In the genomic region with DNA sequence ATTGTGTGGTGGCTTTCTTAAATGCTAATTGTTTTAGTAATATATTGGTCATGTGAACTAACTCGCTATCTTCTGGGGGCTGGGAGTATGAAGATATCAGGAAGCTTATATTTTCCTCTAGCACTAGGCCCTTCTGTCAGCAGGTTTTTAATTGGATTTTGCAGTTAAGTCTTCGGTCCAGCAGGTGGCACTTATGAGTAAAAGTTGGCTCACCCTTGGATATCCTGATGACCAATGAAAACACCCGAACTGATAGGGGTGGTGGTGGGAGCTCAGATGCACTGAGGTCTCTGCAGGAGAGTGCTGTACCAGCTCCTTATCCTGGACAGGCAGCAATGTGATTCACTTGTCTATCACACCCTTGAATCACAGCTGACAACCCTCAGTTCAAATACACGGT, we compare ENCODE assay signal across 10 cellular contexts.
DNase-seq lines count a peak whose midpoint lies in the region; ATAC-seq and TF ChIP-seq lines count a peak whose summit lies in the region.
"Had no signal": no experiment of that assay in that cellular context is flagged by ENCODE, and none has a peak within 500 bp of the region (broad histone marks: within the 10 kb centered on the region; RNA-seq: fewer than 3 reads in every experiment).

No MANE protein-coding gene starts in this region.

- no peak overlapping the region for H2BK15ac ChIP-seq in IMR-90 (ENCODE audit: low read depth, low read length)

- no peaks in the 10 kb centered on the region for H3K79me1 ChIP-seq in IMR-90 (ENCODE audit: low read depth in 1 of 2, low read length in 2 of 2)

- no peak overlapping the region for H3K23ac ChIP-seq in IMR-90 (ENCODE audit: low read depth, low read length)

- ATAC-seq in IMR-90 (ENCODE audit: low read depth) (no peak), HG02870 (IDR thresholded peaks at IDR 0.05; ENCODE audit: unreplicated experiment) (no peak), HG03460 (IDR thresholded peaks at IDR 0.05; ENCODE audit: unreplicated experiment) (no peak)

- H4K20me1 ChIP-seq in IMR-90 (ENCODE audit: insufficient read depth, low read length) (no peaks in the 10 kb centered on the region), neural progenitor cell (ENCODE audit: low read depth) (no peaks in the 10 kb centered on the region)

- no peak overlapping the region for H3K56ac ChIP-seq in IMR-90 (ENCODE audit: extremely low read depth, insufficient read depth, low read length)

- H2AFZ ChIP-seq in IMR-90 (replicated peaks; ENCODE audit: low read length, poor library complexity), result no peak overlapping the region
- no peak overlapping the region for H2AFZ ChIP-seq in neural progenitor cell (replicated peaks)

- CTCF ChIA-PET in IMR-90 (lab: Yijun Ruan, JAX), result no interaction called here

- H3K14ac ChIP-seq in IMR-90 (replicated peaks; ENCODE audit: low read depth, low read length), result no peak overlapping the region

- H2BK20ac ChIP-seq in IMR-90 (ENCODE audit: low read depth, low read length), result no peak overlapping the region

- H4K8ac ChIP-seq in IMR-90 (ENCODE audit: low read depth in 2 of 2, low read length in 2 of 2), result no peak overlapping the region

- TF ChIP-seq CTCF in IMR-90 (conservative IDR thresholded peaks at IDR 0.05; ENCODE audit: low read depth, low read length), result peak; percentile 28
- TF ChIP-seq CTCF in WERI-Rb-1 (IDR thresholded peaks at IDR 0.05; ENCODE audit: low read depth, low read length), result peak; percentile 45; the same call in 1 of the 2 replicates
- TF ChIP-seq CTCF in neural progenitor cell (IDR thresholded peaks at IDR 0.05), result peak; percentile 61

- no TSS peak for BruUV-seq in IMR-90 (replicated peaks; lab: Mats Ljungman, UMichigan)

- no peaks in the 10 kb centered on the region for H3F3A ChIP-seq in neural progenitor cell (ENCODE audit: low read depth)

- H3K36me3 ChIP-seq in IMR-90 (ENCODE audit: control insufficient read depth, insufficient read depth, low read length), result no peaks in the 10 kb centered on the region
- no peaks in the 10 kb centered on the region for H3K36me3 ChIP-seq in WERI-Rb-1
- H3K36me3 ChIP-seq in neural progenitor cell, result no peaks in the 10 kb centered on the region

- H2BK5ac ChIP-seq in IMR-90 (ENCODE audit: low read depth, low read length, poor library complexity, severe bottlenecking), result no peak overlapping the region

- TF ChIP-seq POLR2A in IMR-90 (IDR thresholded peaks at IDR 0.05; ENCODE audit: low read depth, low read length), result no peak

- H3K27me3 Mint-ChIP-seq in neural progenitor cell (ENCODE audit: insufficient read depth, low read depth), result no peaks in the 10 kb centered on the region
- H3K27me3 Mint-ChIP-seq: memory B cell had no signal

- H3K4me1 Mint-ChIP-seq in neural progenitor cell, result no peaks in the 10 kb centered on the region
- H3K4me1 Mint-ChIP-seq: memory B cell had no signal

- H3K4me1 ChIP-seq in IMR-90 (ENCODE audit: control insufficient read depth, insufficient read depth, low read length) (no peaks in the 10 kb centered on the region), neural progenitor cell (no peaks in the 10 kb centered on the region)

- H3K4me3 Mint-ChIP-seq in neural progenitor cell, result no peak overlapping the region
- H3K4me3 Mint-ChIP-seq: memory B cell had no signal

- H3K27ac ChIP-seq in IMR-90 (ENCODE audit: insufficient read depth, low read length) (no peak overlapping the region), WERI-Rb-1 (no peak overlapping the region), neural progenitor cell (no peak overlapping the region)

- H3K4me2 ChIP-seq in IMR-90 (ENCODE audit: low read depth, low read length) (no peak overlapping the region), neural progenitor cell (no peak overlapping the region)

- no peak overlapping the region for H2BK120ac ChIP-seq in IMR-90 (ENCODE audit: low read depth, low read length)

- no peaks in the 10 kb centered on the region for H3K9me1 ChIP-seq in IMR-90 (ENCODE audit: insufficient read depth, low read length)

- no peaks in the 10 kb centered on the region for H3K9me3 Mint-ChIP-seq in neural progenitor cell
- H3K9me3 Mint-ChIP-seq: memory B cell had no signal

- H3K27me3 ChIP-seq in IMR-90 (ENCODE audit: control insufficient read depth, insufficient read depth, low read length), result no peaks in the 10 kb centered on the region
- peaks cover 3% of the 10 kb centered on the region for H3K27me3 ChIP-seq in WERI-Rb-1 (ENCODE audit: insufficient read depth, low read depth, severe bottlenecking)
- H3K27me3 ChIP-seq in neural progenitor cell, result no peaks in the 10 kb centered on the region

- H4K91ac ChIP-seq in IMR-90 (ENCODE audit: insufficient read depth, low read depth, low read length), result no peak overlapping the region

- no peaks in the 10 kb centered on the region for H3K79me2 ChIP-seq in neural progenitor cell (ENCODE audit: low read depth)

- intact Hi-C loops in IMR-90 (cut with micrococcal nuclease), result no loop called here

- dilution Hi-C loops in IMR-90 (cut with HindIII; ENCODE audit: low sequenced_read_pairs, unreplicated experiment), result no loop called here

- no peak overlapping the region for H3K9ac ChIP-seq in IMR-90 (ENCODE audit: low read depth, low read length)
- H3K9ac ChIP-seq in neural progenitor cell, result no peak overlapping the region

- POLR2A ChIA-PET in IMR-90 (lab: Charles Lee; ENCODE audit: unreplicated experiment), result no interaction called here

- no peak overlapping the region for H2AK5ac ChIP-seq in IMR-90 (ENCODE audit: low read depth, low read length)

- no peak overlapping the region for H2AK9ac ChIP-seq in IMR-90 (replicated peaks; ENCODE audit: low read depth, low read length, poor library complexity)

- H3K4me3 ChIP-seq in IMR-90 (ENCODE audit: insufficient read depth, low read depth, low read length) (no peak overlapping the region), WERI-Rb-1 (ENCODE audit: low read depth, low read length) (no peak overlapping the region), neural progenitor cell (no peak overlapping the region)

- H3K27ac Mint-ChIP-seq in neural progenitor cell, result no peak overlapping the region
- H3K27ac Mint-ChIP-seq: memory B cell had no signal

- H4K5ac ChIP-seq in IMR-90 (ENCODE audit: low read depth, low read length), result no peak overlapping the region

- H3K18ac ChIP-seq in IMR-90 (ENCODE audit: low read depth, low read length), result no peak overlapping the region

- WGBS in IMR-90 (ENCODE audit: extremely low coverage in 2 of 2, insufficient read length in 1 of 2), 2 experiments, result no CpG with 5 or more reads among the region's 4 CpGs

- H3K9me3 ChIP-seq in IMR-90 (ENCODE audit: control insufficient read depth, insufficient read depth, low read length) (no peaks in the 10 kb centered on the region), WERI-Rb-1 (ENCODE audit: severe bottlenecking) (no peaks in the 10 kb centered on the region), neural progenitor cell (ENCODE audit: low read depth) (no peaks in the 10 kb centered on the region)

- no peak overlapping the region for H3K4ac ChIP-seq in IMR-90 (ENCODE audit: low read depth, low read length)

- no peaks in the 10 kb centered on the region for H3K36me3 Mint-ChIP-seq in neural progenitor cell
- H3K36me3 Mint-ChIP-seq: memory B cell had no signal

- TF ChIP-seq RAD21 in IMR-90 (IDR thresholded peaks at IDR 0.05; ENCODE audit: low read length), result no peak

- DNase-seq in NCI-H1436 (lab: John Stamatoyannopoulos, UW), result peak; percentile 0
- DNase-seq in NCI-H1436 treated with DMSO at 0.1 percent for 48 hours (lab: John Stamatoyannopoulos, UW), result no peak
- DNase-seq in IMR-90, result no peak
- DNase-seq in WERI-Rb-1, result peak; percentile 16
- DNase-seq in neural progenitor cell (ENCODE audit: low spot score), result peak; percentile 52
- DNase-seq in NCI-H2196 treated with DMSO at 0.1 percent for 48 hours (lab: John Stamatoyannopoulos, UW; ENCODE audit: unreplicated experiment), result no peak
- DNase-seq: stimulated activated CD4-positive, alpha-beta T cell treated with anti-CD3 and anti-CD28 coated beads, Interleukin-1b, Interleukin-23, amount 100 ng/mL, for 48 hours had no signal

- in situ Hi-C loops in IMR-90 (cut with MboI; ENCODE audit: low sequenced_read_pairs), result no loop called here

TF ChIP-seq in IMR-90, 13 proteins besides CTCF, POLR2A, EP300 and RAD21:
- TF ChIP-seq, protein P1, sequence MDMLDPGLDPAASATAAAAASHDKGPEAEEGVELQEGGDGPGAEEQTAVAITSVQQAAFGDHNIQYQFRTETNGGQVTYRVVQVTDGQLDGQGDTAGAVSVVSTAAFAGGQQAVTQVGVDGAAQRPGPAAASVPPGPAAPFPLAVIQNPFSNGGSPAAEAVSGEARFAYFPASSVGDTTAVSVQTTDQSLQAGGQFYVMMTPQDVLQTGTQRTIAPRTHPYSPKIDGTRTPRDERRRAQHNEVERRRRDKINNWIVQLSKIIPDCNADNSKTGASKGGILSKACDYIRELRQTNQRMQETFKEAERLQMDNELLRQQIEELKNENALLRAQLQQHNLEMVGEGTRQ (IDR thresholded peaks at IDR 0.05; ENCODE audit: low read depth, low read length), result no peak
- TF ChIP-seq NFE2L2 (IDR thresholded peaks at IDR 0.05; ENCODE audit: low read depth, low read length), result no peak
- TF ChIP-seq BHLHE40 (IDR thresholded peaks at IDR 0.05; ENCODE audit: low read depth, low read length), result no peak
- TF ChIP-seq, protein P2, sequence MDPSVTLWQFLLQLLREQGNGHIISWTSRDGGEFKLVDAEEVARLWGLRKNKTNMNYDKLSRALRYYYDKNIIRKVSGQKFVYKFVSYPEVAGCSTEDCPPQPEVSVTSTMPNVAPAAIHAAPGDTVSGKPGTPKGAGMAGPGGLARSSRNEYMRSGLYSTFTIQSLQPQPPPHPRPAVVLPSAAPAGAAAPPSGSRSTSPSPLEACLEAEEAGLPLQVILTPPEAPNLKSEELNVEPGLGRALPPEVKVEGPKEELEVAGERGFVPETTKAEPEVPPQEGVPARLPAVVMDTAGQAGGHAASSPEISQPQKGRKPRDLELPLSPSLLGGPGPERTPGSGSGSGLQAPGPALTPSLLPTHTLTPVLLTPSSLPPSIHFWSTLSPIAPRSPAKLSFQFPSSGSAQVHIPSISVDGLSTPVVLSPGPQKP (IDR thresholded peaks at IDR 0.05; ENCODE audit: borderline replicate concordance, low read depth, low read length), result no peak
- TF ChIP-seq RFX5 (IDR thresholded peaks at IDR 0.05; ENCODE audit: low read depth, low read length), result no peak
- TF ChIP-seq RCOR1 (IDR thresholded peaks at IDR 0.05; ENCODE audit: insufficient replicate concordance, low read length), result no peak
- TF ChIP-seq MAFK (IDR thresholded peaks at IDR 0.05; ENCODE audit: low read depth, low read length), result no peak
- TF ChIP-seq MAZ (IDR thresholded peaks at IDR 0.05; ENCODE audit: borderline replicate concordance, low read depth, low read length), result no peak
- no peak for TF ChIP-seq CEBPB (IDR thresholded peaks at IDR 0.05; ENCODE audit: low read depth, low read length)
- no peak for TF ChIP-seq MXI1 (IDR thresholded peaks at IDR 0.05; ENCODE audit: borderline replicate concordance, low read depth, low read length)
- no peak for TF ChIP-seq SMC3 (IDR thresholded peaks at IDR 0.05; ENCODE audit: low read depth, low read length)
- no peak for TF ChIP-seq CHD1 (IDR thresholded peaks at IDR 0.05; ENCODE audit: low read depth, low read length)
- TF ChIP-seq FOS (IDR thresholded peaks at IDR 0.05; ENCODE audit: low read depth, low read length), result no peak

Comparison
In these comparisons a context has a peak if more than half of its experiments do, and no peak if none do; other contexts are left out.
1. DNase-seq: peak in NCI-H1436 (single experiment), WERI-Rb-1 (single experiment) and neural progenitor cell (single experiment); none in NCI-H1436 treated with DMSO at 0.1 percent for 48 hours (single experiment), IMR-90 (single experiment) and NCI-H2196 treated with DMSO at 0.1 percent for 48 hours (single experiment).
2. Peak in every context shown above with its lines, with median percentiles within 50 percentile points of each other: CTCF ChIP-seq.